ENCODE assay signal across 18 cellular contexts in genomic region chr1:22819391-22819790, GRCh38.
"Had no signal": no experiment of that assay in that cellular context is flagged by ENCODE, and none has a peak within 500 bp of the region (broad histone marks: within the 10 kb centered on the region; RNA-seq: fewer than 3 reads in every experiment).

No MANE protein-coding gene starts in this region.

- H3K27ac ChIP-seq: coronary artery, gastroesophageal sphincter, sigmoid colon, upper lobe of left lung, vagina had no signal

- ATAC-seq: activated naive CD4-positive, alpha-beta T cell treated with anti-CD3 and anti-CD28 coated beads, Interleukin-2, amount 50 U/mL, for 72 hours; gastroesophageal sphincter; left cardiac atrium; naive thymus-derived CD4-positive, alpha-beta T cell; stimulated activated effector memory CD8-positive, alpha-beta T cell treated with anti-CD3 and anti-CD28 coated beads, Interleukin-12 subunit alpha, Interleukin-12 subunit beta, amount 100 ng/mL, for 72 hours had no signal

- DNase-seq: activated CD4-positive, alpha-beta memory T cell treated with anti-CD3 and anti-CD28 coated beads, Interleukin-2, amount 10 ng/mL, durations not matched to agents 7 days and 5 days; activated CD4-positive, alpha-beta T cell treated with anti-CD3 and anti-CD28 coated beads for 1 hour; activated CD4-positive, alpha-beta T cell treated with anti-CD3 and anti-CD28 coated beads, Interleukin-2, amount 10 ng/mL, durations not matched to agents 7 days and 5 days; activated T-cell treated with anti-CD3 and anti-CD28 coated beads, Interleukin-2, amount 50 U/mL, for 48 hours; cerebellar nuclear complex; hippocampal formation; left cardiac atrium; naive thymus-derived CD4-positive, alpha-beta T cell; sigmoid colon; small intestine; stimulated activated CD4-positive, alpha-beta T cell treated with anti-CD3 and anti-CD28 coated beads, Interleukin-4, amount 100 ng/mL, for 24 hours; T-helper 2 cell; upper lobe of left lung had no signal

- H3K4me3 ChIP-seq: coronary artery, gastroesophageal sphincter, sigmoid colon, upper lobe of left lung, vagina had no signal

- H3K27me3 ChIP-seq: gastroesophageal sphincter, sigmoid colon, upper lobe of left lung, vagina had no signal

- H3K9me3 ChIP-seq: gastroesophageal sphincter, sigmoid colon, upper lobe of left lung, vagina had no signal

- H3K36me3 ChIP-seq: gastroesophageal sphincter, sigmoid colon, upper lobe of left lung, vagina had no signal
